10 cellular contexts compared by ENCODE assay signal in the genomic region with DNA sequence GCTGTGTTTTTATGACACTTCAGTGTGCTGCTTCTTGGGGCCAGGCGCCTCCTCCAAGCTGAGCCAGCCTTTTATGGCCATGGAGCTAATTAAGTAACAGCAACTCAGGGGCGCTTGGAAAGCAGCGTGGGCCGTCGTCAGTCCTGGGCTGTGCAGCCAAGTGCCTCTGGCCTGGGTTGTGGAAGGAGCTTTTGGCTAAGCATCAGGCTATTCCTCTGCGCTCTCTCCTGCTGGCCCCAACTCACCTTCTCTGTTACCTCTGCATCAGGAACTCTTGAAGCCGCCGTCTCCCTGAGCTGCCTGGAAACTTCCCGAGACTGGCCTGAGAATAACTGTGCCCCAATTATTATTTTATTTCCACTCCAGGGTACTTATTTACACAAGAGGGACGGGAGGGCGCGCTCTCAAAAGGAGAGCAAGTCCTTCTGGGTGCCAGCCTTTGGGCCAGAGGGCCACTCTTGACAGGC. TPM values are rescaled to one million over a fixed set of nuclear protein-coding genes. Genes with fewer than 3 reads are reported as not detected.
DNase-seq lines count a peak whose midpoint lies in the region; ATAC-seq and TF ChIP-seq lines count a peak whose summit lies in the region.
"Had no signal": no experiment of that assay in that cellular context is flagged by ENCODE, and none has a peak within 500 bp of the region (broad histone marks: within the 10 kb centered on the region; RNA-seq: fewer than 3 reads in every experiment).

No MANE protein-coding gene starts in this region.

- H3K27me3 Mint-ChIP-seq in HFFc6 (ENCODE audit: insufficient read depth) (peaks cover 10% of the 10 kb centered on the region; the same call in 1 of the 2 replicates), type B pancreatic cell (no peaks in the 10 kb centered on the region)

- H3K27ac Mint-ChIP-seq in HFFc6: no peak overlapping the region
- no peak overlapping the region for H3K27ac Mint-ChIP-seq in type B pancreatic cell
- H3K27ac Mint-ChIP-seq: activated CD4-positive, alpha-beta T cell treated with anti-CD3 and anti-CD28 coated beads, Interleukin-2, amount 10 ng/mL, durations not matched to agents 7 days and 5 days had no signal

- TF ChIP-seq CTCF in NB4 (IDR thresholded peaks at IDR 0.05; ENCODE audit: low read depth, low read length) (no peak), HFFc6 (IDR thresholded peaks at IDR 0.05) (no peak), type B pancreatic cell (conservative IDR thresholded peaks at IDR 0.05) (no peak)

- no peaks in the 10 kb centered on the region for H3K9me3 Mint-ChIP-seq in HFFc6
- H3K9me3 Mint-ChIP-seq in type B pancreatic cell: no peaks in the 10 kb centered on the region
- H3K9me3 Mint-ChIP-seq: activated CD4-positive, alpha-beta T cell treated with anti-CD3 and anti-CD28 coated beads, Interleukin-2, amount 10 ng/mL, durations not matched to agents 7 days and 5 days had no signal

- DNase-seq in NB4 (ENCODE audit: low read depth): peak; percentile 40
- peak; percentile 69 for DNase-seq in cerebellum (ENCODE audit: low spot score)
- DNase-seq in HFFc6: no peak
- no peak for DNase-seq in type B pancreatic cell (ENCODE audit: extremely low spot score, unreplicated experiment)
- no peak for DNase-seq in activated CD4-positive, alpha-beta T cell treated with anti-CD3 and anti-CD28 coated beads for 48 hours
- DNase-seq: activated CD4-positive, alpha-beta T cell treated with anti-CD3 and anti-CD28 coated beads, Interleukin-2, amount 10 ng/mL, durations not matched to agents 7 days and 5 days; stimulated activated CD8-positive, alpha-beta memory T cell treated with anti-CD3 and anti-CD28 coated beads, Interleukin-4, amount 100 ng/mL, for 48 hours had no signal

- no peak for TF ChIP-seq POLR2A in NB4 (IDR thresholded peaks at IDR 0.05; ENCODE audit: extremely low read depth, insufficient read length)

- H3K27me3 ChIP-seq in layer of hippocampus (ENCODE audit: control insufficient read depth, insufficient read depth, low read length): no peaks in the 10 kb centered on the region

- H3K4me3 ChIP-seq in NB4 (ENCODE audit: low read depth, low read length): no peak overlapping the region
- no peak overlapping the region for H3K4me3 ChIP-seq in skin epidermis

- ATAC-seq in HG02759 (IDR thresholded peaks at IDR 0.05; ENCODE audit: unreplicated experiment): no peak

- H3K36me3 Mint-ChIP-seq in HFFc6 (ENCODE audit: low read depth) (no peaks in the 10 kb centered on the region), type B pancreatic cell (no peaks in the 10 kb centered on the region)

- no peak overlapping the region for H3K4me3 Mint-ChIP-seq in HFFc6
- H3K4me3 Mint-ChIP-seq in type B pancreatic cell: no peak overlapping the region
- H3K4me3 Mint-ChIP-seq: activated CD4-positive, alpha-beta T cell treated with anti-CD3 and anti-CD28 coated beads, Interleukin-2, amount 10 ng/mL, durations not matched to agents 7 days and 5 days had no signal

- H3K4me1 Mint-ChIP-seq in HFFc6 (ENCODE audit: low read depth) (peaks cover 36% of the 10 kb centered on the region), type B pancreatic cell (ENCODE audit: unreplicated experiment) (peaks cover 49% of the 10 kb centered on the region)

- H3K27ac ChIP-seq in layer of hippocampus (ENCODE audit: low read depth, low read length): peak overlapping the region; percentile 63
- peak overlapping the region in 15 of 21 experiments; percentile 22 to 81 (median 43) for H3K27ac ChIP-seq in skin epidermis

RNA-seq across cellular contexts. Expression of a gene that starts 38.7 kb away (rescaled TPM):
- total RNA-seq in cerebellum (18.3 TPM), type B pancreatic cell (ENCODE audit: low replicate concordance) (34.3 and 54.2 TPM in 2 replicates)
- 10 to 100 TPM; 12.4 to 34.9 (median 31.8) TPM for total RNA-seq in HFFc6 (2021; fragmentation: NEBNext Ultra II Directional; extraction: Animal tissue kit (Norgen Biotek cat#: 25700))

Comparison
In these comparisons a context has a peak if more than half of its experiments do, and no peak if none do; other contexts are left out.
1. DNase-seq: peak in NB4 (single experiment) and cerebellum (single experiment); none in HFFc6 (single experiment), type B pancreatic cell (single experiment) and activated CD4-positive, alpha-beta T cell treated with anti-CD3 and anti-CD28 coated beads for 48 hours (single experiment).